In the genomic region with DNA sequence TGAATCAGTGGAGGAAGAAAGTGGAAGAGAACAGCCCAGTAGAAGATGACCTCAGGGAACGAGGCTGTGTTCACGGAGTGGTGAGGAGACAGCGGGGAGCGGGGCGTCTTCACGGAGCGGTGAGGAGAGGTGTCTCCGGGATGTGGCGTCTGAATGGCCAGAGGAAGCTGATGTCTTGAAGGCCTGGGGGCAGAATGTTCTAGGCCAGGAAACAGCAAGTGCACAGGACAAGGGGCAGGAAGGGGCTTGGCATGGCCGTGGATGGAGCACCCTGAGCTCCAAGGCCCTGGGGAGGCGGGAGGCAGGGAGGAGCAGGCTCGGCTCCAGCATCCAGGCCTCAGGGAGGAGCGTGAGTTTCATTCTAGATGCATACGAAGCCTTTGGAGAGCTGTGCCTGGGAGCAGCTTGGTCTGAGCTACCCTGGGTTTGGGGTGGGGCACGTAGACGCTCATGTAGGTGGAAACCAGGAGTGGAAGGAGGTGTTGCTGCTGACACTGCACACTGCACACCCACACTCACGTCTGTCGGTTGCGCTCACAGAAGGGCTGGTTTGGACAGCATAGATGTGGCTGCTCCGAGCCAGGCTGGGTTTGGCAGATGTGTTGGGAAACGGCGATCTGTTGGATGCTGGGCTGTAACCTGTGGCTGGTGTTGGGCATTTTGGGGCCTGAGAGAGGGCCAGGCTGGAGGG, we compare ENCODE assay signal across 21 cellular contexts.
DNase-seq lines count a peak whose midpoint lies in the region; ATAC-seq, FAIRE-seq and TF ChIP-seq lines count a peak whose summit lies in the region.
"Had no signal": no experiment of that assay in that cellular context is flagged by ENCODE, and none has a peak within 500 bp of the region (broad histone marks: within the 10 kb centered on the region; RNA-seq: fewer than 3 reads in every experiment).

No MANE protein-coding gene starts in this region.

- BruUV-seq in HepG2 (replicated peaks; lab: Mats Ljungman, UMichigan), result no TSS peak

- DNase-seq in right lobe of liver (peak in 2 of 3 donors; percentile 14 to 26), HepG2 (ENCODE audit: low spot score) (no peak), heart left ventricle (peak in 3 of 5 donors; percentile 35 to 53 (median 46)), osteocyte (ENCODE audit: extremely low spot score, unreplicated experiment) (peak; percentile 72), DMS 273 treated with DMSO at 0.1 percent for 48 hours (lab: John Stamatoyannopoulos, UW) (no peak), omental fat pad (ENCODE audit: low spot score) (no peak)
- DNase-seq: activated CD4-positive, alpha-beta T cell treated with anti-CD3 and anti-CD28 coated beads for 4 hours; dermis blood vessel endothelial cell; HFFc6; NCI-H1105 treated with DMSO at 0.1 percent for 48 hours; NCI-H69; SK-N-SH; T-helper 9 cell had no signal

- 75% methylated on average over 2 of the region's 22 CpGs for WGBS in right lobe of liver (ENCODE audit: insufficient coverage, low coverage, low lambda C conversion rate, missing lambda C conversion rate)
- 88% methylated on average over 21 of the region's 22 CpGs for WGBS in HepG2 (ENCODE audit: low lambda C conversion rate)
- WGBS in heart left ventricle, 4 donors, result 68 to 81% (median 75%) methylated on average over 21 to 22 of the region's 22 CpGs

- H3K27ac Mint-ChIP-seq in osteocyte (ENCODE audit: unreplicated experiment), result no peak overlapping the region
- H3K27ac Mint-ChIP-seq: activated naive CD4-positive, alpha-beta T cell treated with anti-CD3 and anti-CD28 coated beads, Interleukin-2, amount 50 U/mL, for 72 hours; HFFc6 had no signal

- FAIRE-seq in HepG2 (lab: Jason Lieb, UNC), result no peak
- FAIRE-seq: A549 had no signal

- TF ChIP-seq EP300 in HepG2 (IDR thresholded peaks at IDR 0.05; ENCODE audit: low read depth in 2 of 2, low read length in 2 of 2) (no peak), HepG2 (CRISPR knock-in tag; IDR thresholded peaks at IDR 0.05; ENCODE audit: borderline replicate concordance) (no peak)

- H3K36me3 ChIP-seq in right lobe of liver (no peaks in the 10 kb centered on the region), HepG2 (replicated peaks in 1 of 2; ENCODE audit: control insufficient read depth in 1 of 2, insufficient read depth in 2 of 2, low read length in 2 of 2) (no peaks in the 10 kb centered on the region), heart left ventricle (peaks cover 0 to 50% (median 14%) of the 10 kb centered on the region in 9 donors)
- H3K36me3 ChIP-seq: prostate gland had no signal

- no peaks in the 10 kb centered on the region for H3K27me3 Mint-ChIP-seq in osteocyte (ENCODE audit: unreplicated experiment)
- H3K27me3 Mint-ChIP-seq: brain had no signal

- H3K4me1 Mint-ChIP-seq in osteocyte (ENCODE audit: unreplicated experiment), result no peaks in the 10 kb centered on the region

- TF ChIP-seq CTCF in right lobe of liver (IDR thresholded peaks at IDR 0.05), result no peak
- no peak for TF ChIP-seq CTCF in HepG2 (CRISPR knock-in tag; IDR thresholded peaks at IDR 0.05)
- no peak for TF ChIP-seq CTCF in heart left ventricle (IDR thresholded peaks at IDR 0.05)
- TF ChIP-seq CTCF in osteocyte (IDR thresholded peaks at IDR 0.05), result no peak
- no peak for TF ChIP-seq CTCF in omental fat pad (IDR thresholded peaks at IDR 0.05)

- no peak overlapping the region for H3K4me2 ChIP-seq in HepG2 (ENCODE audit: low read depth, low read length)
- H3K4me2 ChIP-seq: A549; BLaER1 treated with 17β-estradiol and CSF1 and Interleukin-3, amounts not matched to agents 10 nM and 100 nM; SK-N-SH; smooth muscle cell had no signal

- no peak overlapping the region for H3K9ac ChIP-seq in HepG2 (ENCODE audit: insufficient read depth, low read depth, low read length)
- H3K9ac ChIP-seq: BLaER1 treated with 17β-estradiol and CSF1 and Interleukin-3, amounts not matched to agents 10 nM and 100 nM; SK-N-SH had no signal

- no peak for TF ChIP-seq RAD21 in HepG2 (CRISPR knock-in tag; IDR thresholded peaks at IDR 0.05)

- H3K27me3 ChIP-seq in right lobe of liver (no peaks in the 10 kb centered on the region), HepG2 (ENCODE audit: control insufficient read depth in 1 of 2, insufficient read depth in 2 of 2, low read length in 2 of 2) (no peaks in the 10 kb centered on the region), heart left ventricle (no peaks in the 10 kb centered on the region)

- H3K27ac ChIP-seq in right lobe of liver (no peak overlapping the region), HepG2 (ENCODE audit: extremely low read length, insufficient read depth, low read length) (no peak overlapping the region), heart left ventricle (peak overlapping the region in 4 of 12 donors; percentile 20 to 38 (median 24))
- H3K27ac ChIP-seq: A549; BLaER1 treated with 17β-estradiol and CSF1 and Interleukin-3, amounts not matched to agents 10 nM and 100 nM; prostate gland had no signal

- no peaks in the 10 kb centered on the region for H3K79me2 ChIP-seq in HepG2 (ENCODE audit: insufficient read depth, low read length)

- intact Hi-C loops in right lobe of liver (cut with DNase I), result no loop called here
- intact Hi-C loops in HepG2 (cut with micrococcal nuclease; ENCODE audit: unreplicated experiment), result no loop called here
- intact Hi-C loops in heart left ventricle (cut with DNase I), result loop anchor here in 1 of 10 donors (5.0 kb wide), 1 partner anchor 38 kb away; no protein-coding TSS in a partner anchor

- H3K4me1 ChIP-seq in right lobe of liver, result no peaks in the 10 kb centered on the region
- peaks cover 1% of the 10 kb centered on the region; the same call in 1 of the 2 replicates for H3K4me1 ChIP-seq in HepG2 (ENCODE audit: insufficient read depth, low read length)
- peaks cover 0 to 14% (median 4%) of the 10 kb centered on the region in 12 donors for H3K4me1 ChIP-seq in heart left ventricle
- H3K4me1 ChIP-seq: A549, prostate gland had no signal

- POLR2A ChIA-PET in HepG2 (lab: Yijun Ruan, JAX), result no interaction called here

- TF ChIP-seq POLR2A in right lobe of liver (IDR thresholded peaks at IDR 0.05) (no peak), HepG2 (IDR thresholded peaks at IDR 0.05; ENCODE audit: insufficient read depth in 1 of 2, low read depth in 2 of 2, low read length in 2 of 2) (no peak), heart left ventricle (IDR thresholded peaks at IDR 0.05) (no peak)

- H3K9me3 ChIP-seq in right lobe of liver (no peaks in the 10 kb centered on the region), HepG2 (ENCODE audit: low read length) (no peaks in the 10 kb centered on the region), heart left ventricle (peaks cover 0 to 4% (median 0%) of the 10 kb centered on the region in 12 donors)
- H3K9me3 ChIP-seq: A549, prostate gland, SK-N-SH had no signal

- ATAC-seq in right lobe of liver (no peak), HepG2 (no peak), heart left ventricle (peak; percentile 45 to 75 (median 60)), omental fat pad (ENCODE audit: low FRiP score) (no peak), HG03196 (IDR thresholded peaks at IDR 0.05; ENCODE audit: unreplicated experiment) (no peak), GM19455 (IDR thresholded peaks at IDR 0.05; ENCODE audit: unreplicated experiment) (no peak)
- ATAC-seq: activated naive CD4-positive, alpha-beta T cell treated with anti-CD3 and anti-CD28 coated beads, Interleukin-2, amount 50 U/mL, for 72 hours had no signal

- CTCF ChIA-PET in HepG2 (lab: Yijun Ruan, JAX; ENCODE audit: low intra/inter-chr PET ratio, low total read pairs), result no interaction called here

- H4K20me1 ChIP-seq in HepG2 (ENCODE audit: insufficient read depth, low read length), result no peaks in the 10 kb centered on the region

- H3K36me3 Mint-ChIP-seq in osteocyte (ENCODE audit: unreplicated experiment), result no peaks in the 10 kb centered on the region
- H3K36me3 Mint-ChIP-seq: activated naive CD4-positive, alpha-beta T cell treated with anti-CD3 and anti-CD28 coated beads, Interleukin-2, amount 50 U/mL, for 72 hours; brain had no signal

- no peak overlapping the region for H3K4me3 Mint-ChIP-seq in osteocyte (ENCODE audit: unreplicated experiment)
- H3K4me3 Mint-ChIP-seq: brain, HFFc6 had no signal

- H3K4me3 ChIP-seq in right lobe of liver (no peak overlapping the region), HepG2 (replicated peaks in 1 of 3; ENCODE audit: insufficient read depth in 1 of 3, low read depth in 2 of 3, low read length in 3 of 3) (no peak overlapping the region), heart left ventricle (no peak overlapping the region)
- H3K4me3 ChIP-seq: A549; BLaER1 treated with 17β-estradiol and CSF1 and Interleukin-3, amounts not matched to agents 10 nM and 100 nM; prostate gland; smooth muscle cell had no signal

- in situ Hi-C loops in HepG2 (cut with HindIII; ENCODE audit: extremely low pct_ligation_motif_present, low pct_unique_long_range_greater_than_20kb), result no loop called here

- no peak overlapping the region for H2AFZ ChIP-seq in HepG2 (ENCODE audit: low read length)

- H3K9me3 Mint-ChIP-seq in osteocyte (ENCODE audit: unreplicated experiment), result no peaks in the 10 kb centered on the region
- H3K9me3 Mint-ChIP-seq: activated naive CD4-positive, alpha-beta T cell treated with anti-CD3 and anti-CD28 coated beads, Interleukin-2, amount 50 U/mL, for 72 hours had no signal

TF ChIP-seq in HepG2, 621 proteins besides CTCF, POLR2A, EP300 and RAD21 (continues in another document):
- TF ChIP-seq ZNF780A (CRISPR knock-in tag; IDR thresholded peaks at IDR 0.05), result no peak
- TF ChIP-seq KDM6A (CRISPR knock-in tag; IDR thresholded peaks at IDR 0.05; ENCODE audit: low read depth), result no peak
- TF ChIP-seq TMF1 (CRISPR knock-in tag; IDR thresholded peaks at IDR 0.05; ENCODE audit: low read depth), result no peak
- no peak for TF ChIP-seq ZNF496 (CRISPR knock-in tag; IDR thresholded peaks at IDR 0.05; ENCODE audit: insufficient replicate concordance)
- no peak for TF ChIP-seq ZNF362 (CRISPR knock-in tag; IDR thresholded peaks at IDR 0.05; ENCODE audit: borderline replicate concordance)
- TF ChIP-seq CHCHD3 (CRISPR knock-in tag; IDR thresholded peaks at IDR 0.05), result no peak
- TF ChIP-seq NR3C1 (CRISPR knock-in tag; IDR thresholded peaks at IDR 0.05), result no peak
- no peak for TF ChIP-seq HNRNPK (IDR thresholded peaks at IDR 0.05; ENCODE audit: low read depth, low read length, poor library complexity, severe bottlenecking)
- no peak for TF ChIP-seq SMYD3 (CRISPR knock-in tag; IDR thresholded peaks at IDR 0.05)
- TF ChIP-seq CHD4 (IDR thresholded peaks at IDR 0.05; ENCODE audit: borderline replicate concordance, low read length), result no peak
- TF ChIP-seq ZNF333 (CRISPR knock-in tag; IDR thresholded peaks at IDR 0.05; ENCODE audit: borderline replicate concordance), result no peak
- TF ChIP-seq HOXD1 (CRISPR knock-in tag; IDR thresholded peaks at IDR 0.05), result no peak

Comparison
In these comparisons a context has a peak if more than half of its experiments do, and no peak if none do; other contexts are left out.
1. DNase-seq: peak in right lobe of liver (2 of 3), heart left ventricle (3 of 5) and osteocyte (single experiment); none in HepG2 (single experiment), DMS 273 treated with DMSO at 0.1 percent for 48 hours (single experiment) and omental fat pad (single experiment).
2. ATAC-seq: peak in heart left ventricle (4 of 4); none in right lobe of liver (0 of 4), HepG2 (single experiment), omental fat pad (single experiment), HG03196 (single experiment) and GM19455 (single experiment).